27 cellular contexts compared by ENCODE assay signal in genomic region chr1:150661156-150661555, GRCh38. TPM values are rescaled to one million over a fixed set of nuclear protein-coding genes. Genes with fewer than 3 reads are reported as not detected.
"Had no signal": no experiment of that assay in that cellular context is flagged by ENCODE, and none has a peak within 500 bp of the region (broad histone marks: within the 10 kb centered on the region; RNA-seq: fewer than 3 reads in every experiment).

No MANE protein-coding gene starts in this region.

- H3K27me3 ChIP-seq: dorsolateral prefrontal cortex, esophagus squamous epithelium, neural progenitor cell, right lobe of liver, suprapubic skin, transverse colon, upper lobe of right lung, uterus had no signal

- ATAC-seq: left lobe of liver; naive thymus-derived CD4-positive, alpha-beta T cell; right lobe of liver; stimulated activated naive CD8-positive, alpha-beta T cell treated with anti-CD3 and anti-CD28 coated beads, Interleukin-15, amount 100 ng/mL, for 72 hours; upper lobe of right lung had no signal

- H3K79me2 ChIP-seq: parathyroid adenoma had no signal

- H3K4me3 ChIP-seq: dorsolateral prefrontal cortex, esophagus squamous epithelium, neural progenitor cell, right lobe of liver, suprapubic skin, transverse colon, upper lobe of right lung, uterus had no signal

- H3K4me2 ChIP-seq: neural progenitor cell had no signal

- DNase-seq: dorsolateral prefrontal cortex; effector CD4-positive, alpha-beta T cell; esophagus squamous epithelium; head of caudate nucleus; kidney; mesendoderm; midbrain; naive thymus-derived CD4-positive, alpha-beta T cell; right lobe of liver; small intestine; stimulated activated CD4-positive, alpha-beta T cell treated with anti-CD3 and anti-CD28 coated beads, Interleukin-15, amount 100 ng/mL, for 24 hours; stimulated activated CD4-positive, alpha-beta T cell treated with anti-CD3 and anti-CD28 coated beads, Interleukin-4, amount 100 ng/mL, for 1 hour; stimulated activated CD8-positive, alpha-beta memory T cell treated with anti-CD3 and anti-CD28 coated beads, Interleukin-4, amount 100 ng/mL, for 48 hours; stimulated activated naive CD4-positive, alpha-beta T cell; stimulated activated naive CD8-positive, alpha-beta T cell treated with anti-CD3 and anti-CD28 coated beads, Interleukin-15, amount 100 ng/mL, for 72 hours; transverse colon; upper lobe of right lung; uterus had no signal

- H3K9me3 ChIP-seq: esophagus squamous epithelium, right lobe of liver, suprapubic skin, transverse colon, upper lobe of right lung, uterus had no signal

- H3K9ac ChIP-seq: neural progenitor cell, parathyroid adenoma had no signal

- H3K27ac ChIP-seq: dorsolateral prefrontal cortex, neural progenitor cell, parathyroid adenoma, right lobe of liver, suprapubic skin, transverse colon, upper lobe of right lung, uterus had no signal

- H3K4me1 ChIP-seq: neural progenitor cell, parathyroid adenoma, suprapubic skin, upper lobe of right lung, uterus had no signal

- FAIRE-seq: colon, frontal cortex, kidney, small intestine had no signal

- H3K36me3 ChIP-seq: uterus had no signal

- H2AFZ ChIP-seq: neural progenitor cell, parathyroid adenoma had no signal

RNA-seq across cellular contexts. Expression of gene HORMAD1, which starts 59.5 kb away (rescaled TPM):
- total RNA-seq: epithelial cell of proximal tubule, mucosa of gallbladder, progenitor cell of endocrine pancreas had no signal
- polyA plus RNA-seq: naive thymus-derived CD4-positive, alpha-beta T cell had no signal
